ENCODE assay signal across 23 cellular contexts in the genomic region with DNA sequence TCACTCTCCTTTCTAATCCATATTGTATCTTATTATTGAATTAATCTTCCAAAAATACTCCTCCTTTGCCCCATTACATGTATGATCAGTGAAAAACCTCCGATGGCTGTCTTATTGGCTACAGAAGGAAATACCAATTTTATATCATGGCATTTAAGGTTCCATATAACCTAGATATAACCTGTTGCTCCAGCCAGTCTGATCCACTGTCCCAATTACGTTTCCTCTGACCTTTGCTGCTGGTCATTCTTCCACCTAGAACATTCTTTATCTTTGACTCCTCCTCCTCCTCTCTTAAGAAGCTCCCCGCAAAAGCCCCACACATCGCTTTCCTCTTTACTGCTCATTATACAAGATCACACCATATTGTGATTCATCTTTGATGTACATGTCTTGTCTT.
"Had no signal": no experiment of that assay in that cellular context is flagged by ENCODE, and none has a peak within 500 bp of the region (broad histone marks: within the 10 kb centered on the region; RNA-seq: fewer than 3 reads in every experiment).

No MANE protein-coding gene starts in this region.

- H3K27me3 ChIP-seq: colonic mucosa, dorsolateral prefrontal cortex, esophagus muscularis mucosa, esophagus squamous epithelium, foreskin keratinocyte, gastrocnemius medialis, gastroesophageal sphincter, heart left ventricle, heart right ventricle had no signal

- DNase-seq: colonic mucosa; cortex of kidney; dermis blood vessel endothelial cell; dorsolateral prefrontal cortex; effector CD4-positive, alpha-beta T cell; effector CD8-positive, alpha-beta T cell; effector memory CD4-positive, alpha-beta T cell; effector memory CD8-positive, alpha-beta T cell; endodermal cell; erythroblast; esophagus squamous epithelium; foreskin fibroblast; foreskin keratinocyte; foreskin melanocyte; gastrocnemius medialis; glutamatergic neuron; head of caudate nucleus; heart left ventricle; heart right ventricle had no signal

- H3K27ac ChIP-seq: colonic mucosa, coronary artery, dorsolateral prefrontal cortex, epithelial cell of prostate, esophagus muscularis mucosa, esophagus squamous epithelium, foreskin keratinocyte, gastrocnemius medialis, gastroesophageal sphincter, heart left ventricle, heart right ventricle had no signal

- H3K36me3 ChIP-seq: colonic mucosa, esophagus muscularis mucosa, esophagus squamous epithelium, gastrocnemius medialis, gastroesophageal sphincter, heart left ventricle, heart right ventricle had no signal

- H3K4me1 ChIP-seq: esophagus squamous epithelium, foreskin keratinocyte had no signal

- H3K9me3 ChIP-seq: colonic mucosa, esophagus muscularis mucosa, esophagus squamous epithelium, gastrocnemius medialis, gastroesophageal sphincter, heart left ventricle, heart right ventricle had no signal

- H3K4me3 ChIP-seq: colonic mucosa, coronary artery, dorsolateral prefrontal cortex, esophagus muscularis mucosa, esophagus squamous epithelium, gastrocnemius medialis, gastroesophageal sphincter, heart left ventricle, heart right ventricle had no signal
